ENCODE assay signal across 8 cellular contexts in genomic region chr22:30425616-30426394, GRCh38. TPM values are rescaled to one million over a fixed set of nuclear protein-coding genes. Genes with fewer than 3 reads are reported as not detected.
DNase-seq lines count a peak whose midpoint lies in the region; ATAC-seq and TF ChIP-seq lines count a peak whose summit lies in the region.

TSS of gene MTFP1 (plus strand) at chr22:30425768. CDS start at chr22:30425880, 112 bp downstream.

- H3K36me3 Mint-ChIP-seq in stimulated activated naive CD8-positive, alpha-beta T cell treated with anti-CD3 and anti-CD28 coated beads, Interleukin-15, Interleukin-2, amounts not matched to agents 100 ng/mL and 50 ng/mL, for 24 hours (ENCODE audit: low read depth) = peaks cover 35% of the 10 kb centered on the region

- peaks cover 61% of the 10 kb centered on the region for H3K4me1 Mint-ChIP-seq in stimulated activated naive CD8-positive, alpha-beta T cell treated with anti-CD3 and anti-CD28 coated beads, Interleukin-15, Interleukin-2, amounts not matched to agents 100 ng/mL and 50 ng/mL, for 24 hours (ENCODE audit: low read depth)

- no peaks in the 10 kb centered on the region for H3K27me3 Mint-ChIP-seq in stimulated activated naive CD8-positive, alpha-beta T cell treated with anti-CD3 and anti-CD28 coated beads, Interleukin-15, Interleukin-2, amounts not matched to agents 100 ng/mL and 50 ng/mL, for 24 hours

- peak within 1 kb of the TSS; percentile 98 for H3K4me3 Mint-ChIP-seq in stimulated activated naive CD8-positive, alpha-beta T cell treated with anti-CD3 and anti-CD28 coated beads, Interleukin-15, Interleukin-2, amounts not matched to agents 100 ng/mL and 50 ng/mL, for 24 hours

- H3K4me3 ChIP-seq in epithelial cell of esophagus (ENCODE audit: low read length) (peak within 1 kb of the TSS; percentile 64), mononuclear cell (ENCODE audit: low read length) (peak within 1 kb of the TSS; percentile 64)

- H3K27ac Mint-ChIP-seq in stimulated activated naive CD8-positive, alpha-beta T cell treated with anti-CD3 and anti-CD28 coated beads, Interleukin-15, Interleukin-2, amounts not matched to agents 100 ng/mL and 50 ng/mL, for 24 hours = peak within 1 kb of the TSS; percentile 99

- TF ChIP-seq CTCF in GM20000 (IDR thresholded peaks at IDR 0.05; ENCODE audit: extremely low read depth, missing control alignments) (no peak), epithelial cell of esophagus (IDR thresholded peaks at IDR 0.05; ENCODE audit: insufficient read depth, low read depth, low read length, missing control alignments) (no peak)

- H3K4me1 ChIP-seq in mononuclear cell (ENCODE audit: insufficient read depth, low read length) = peaks cover 47% of the 10 kb centered on the region

- no peaks in the 10 kb centered on the region for H3K27me3 ChIP-seq in mononuclear cell (ENCODE audit: insufficient read depth, low read length)

- no peaks in the 10 kb centered on the region for H3K9me3 ChIP-seq in mononuclear cell (ENCODE audit: low read depth, low read length)

- peak; percentile 69 for DNase-seq in AG08396 (ENCODE audit: low spot score)
- DNase-seq in GM20000 (ENCODE audit: low spot score) = peak; percentile 74
- DNase-seq in NCI-H69 (lab: John Stamatoyannopoulos, UW) = peak; percentile 83
- peak; percentile 49 for DNase-seq in activated CD8-positive, alpha-beta memory T cell treated with anti-CD3 and anti-CD28 coated beads, Interleukin-2, amount 50 U/mL, for 4 hours
- DNase-seq in epithelial cell of esophagus (ENCODE audit: low read depth) = peak; percentile 50

- no peaks in the 10 kb centered on the region for H3K9me3 Mint-ChIP-seq in stimulated activated naive CD8-positive, alpha-beta T cell treated with anti-CD3 and anti-CD28 coated beads, Interleukin-15, Interleukin-2, amounts not matched to agents 100 ng/mL and 50 ng/mL, for 24 hours

- ATAC-seq in GM21529 (IDR thresholded peaks at IDR 0.05; ENCODE audit: unreplicated experiment) = no peak

RNA-seq across cellular contexts. Expression of gene MTFP1, which starts in this region (rescaled TPM):
- 24.5 TPM for total RNA-seq in mononuclear cell
